ENCODE assay signal across 20 cellular contexts in the genomic region with DNA sequence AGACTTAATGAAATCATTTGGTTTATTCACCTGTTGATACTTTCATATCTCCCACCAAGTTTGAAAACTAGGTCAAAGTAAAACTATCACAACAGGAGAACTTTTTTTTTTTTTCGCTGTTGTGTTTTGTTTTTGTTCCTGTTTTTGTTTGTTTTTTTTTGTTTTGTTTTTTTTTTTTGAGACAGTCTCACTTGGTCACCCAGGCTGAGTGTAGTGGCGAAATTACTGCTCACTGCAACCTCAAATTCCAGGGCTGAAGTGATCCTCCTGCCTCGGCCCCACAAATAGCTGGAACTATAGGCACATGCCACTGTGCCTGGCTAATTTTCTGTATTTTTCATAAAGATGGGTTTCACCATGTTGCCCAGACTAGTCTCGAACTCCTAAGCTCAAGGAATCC.
"Had no signal": no experiment of that assay in that cellular context is flagged by ENCODE, and none has a peak within 500 bp of the region (broad histone marks: within the 10 kb centered on the region; RNA-seq: fewer than 3 reads in every experiment).

No MANE protein-coding gene starts in this region.

- H3K27me3 Mint-ChIP-seq: brain had no signal

- H3K4me3 Mint-ChIP-seq: activated B cell treated with CpG ODN at 0.5 μM for 24 hours; activated naive CD4-positive, alpha-beta T cell treated with anti-CD3 and anti-CD28 coated beads for 36 hours; activated T-cell treated with anti-CD3 and anti-CD28 coated beads, Interleukin-2, amount 50 U/mL, for 4 hours; brain; nephron progenitor cell had no signal

- H3K4me3 ChIP-seq: colonic mucosa, left lung, tibial artery had no signal

- H3K36me3 ChIP-seq: colonic mucosa, left lung, tibial artery had no signal

- H3K4me1 Mint-ChIP-seq: activated B cell treated with CpG ODN at 0.5 μM for 24 hours had no signal

- H3K27ac ChIP-seq: colonic mucosa, left lung, tibial artery had no signal

- H3K27ac Mint-ChIP-seq: activated B cell treated with CpG ODN at 0.5 μM for 24 hours; activated naive CD4-positive, alpha-beta T cell treated with anti-CD3 and anti-CD28 coated beads for 36 hours; brain; nephron progenitor cell had no signal

- DNase-seq: activated B cell treated with CpG ODN at 0.5 μM for 24 hours; activated CD4-positive, alpha-beta T cell treated with anti-CD3 and anti-CD28 coated beads, Interleukin-2, amount 50 U/mL, for 1 hour; activated CD8-positive, alpha-beta memory T cell treated with anti-CD3 and anti-CD28 coated beads, Interleukin-2, amount 50 U/mL, for 4 hours; activated naive CD4-positive, alpha-beta T cell treated with anti-CD3 and anti-CD28 coated beads for 36 hours; activated T-cell treated with anti-CD3 and anti-CD28 coated beads, Interleukin-2, amount 50 U/mL, for 4 hours; anterior cingulate cortex; central memory CD4-positive, alpha-beta T cell; colonic mucosa; erythroblast; head of caudate nucleus; left lung; midbrain; nephron progenitor cell; nucleus accumbens; posterior cingulate gyrus; retina; stimulated activated CD8-positive, alpha-beta memory T cell treated with anti-CD3 and anti-CD28 coated beads, Interleukin-4, amount 100 ng/mL, for 48 hours; stimulated activated naive CD4-positive, alpha-beta T cell; tibial artery had no signal

- H3K27me3 ChIP-seq: colonic mucosa, left lung, tibial artery had no signal

- H3K9me3 ChIP-seq: colonic mucosa had no signal

- ATAC-seq: activated T-cell treated with anti-CD3 and anti-CD28 coated beads, Interleukin-2, amount 50 U/mL, for 4 hours; left lung had no signal
